Comparison of ENCODE assay signal across 11 cellular contexts in the genomic region with DNA sequence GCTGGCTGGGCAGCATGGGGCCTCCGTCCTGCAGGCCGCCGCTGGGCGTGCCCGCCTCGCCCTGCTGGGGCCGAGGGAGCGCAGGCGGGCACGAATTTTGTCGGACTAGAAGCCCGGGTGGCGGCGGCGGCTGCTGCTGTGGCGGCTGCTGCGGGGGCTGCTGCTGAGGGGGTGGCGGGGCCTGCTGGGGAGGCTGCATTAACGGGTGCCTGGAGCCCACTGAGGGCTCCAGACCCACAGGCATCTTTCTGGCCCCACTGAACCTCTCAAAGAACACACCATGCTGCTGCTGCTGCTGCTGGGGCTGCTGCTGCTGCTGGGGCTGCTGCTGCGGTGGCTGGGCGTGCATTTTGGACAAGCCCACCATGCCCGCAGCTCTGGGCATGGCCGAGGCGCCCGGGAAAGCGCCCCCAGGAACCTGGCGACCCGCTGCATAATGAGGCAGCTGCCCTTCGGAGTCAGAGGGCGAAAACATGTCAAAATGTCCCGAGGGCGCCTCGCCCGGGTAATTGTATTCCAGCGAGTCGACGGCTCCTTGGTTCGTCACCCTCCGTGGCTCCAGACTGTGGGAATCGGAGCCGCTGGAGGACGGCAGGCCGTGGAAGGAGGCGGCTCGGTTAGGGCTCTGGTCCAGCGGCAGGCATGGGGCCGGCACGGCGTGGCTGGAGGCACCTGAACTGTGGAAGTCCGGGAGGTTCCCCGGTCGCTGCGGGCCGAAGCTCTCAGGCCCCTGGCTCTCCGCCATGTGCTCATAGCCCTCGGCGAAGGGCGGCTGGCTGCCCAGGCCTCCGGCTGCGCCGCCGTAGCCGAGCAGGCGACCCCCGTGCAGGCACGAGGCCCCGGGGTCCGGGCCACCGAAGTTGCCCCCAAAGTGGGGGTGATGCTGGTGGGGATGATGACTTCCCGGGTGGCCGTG. TPM values are rescaled to one million over a fixed set of nuclear protein-coding genes. Genes with fewer than 3 reads are reported as not detected.
A peak's percentile ranks its signal among the peaks of the same experiment; 100 is the strongest.
DNase-seq lines count a peak whose midpoint lies in the region; ATAC-seq and TF ChIP-seq lines count a peak whose summit lies in the region.
"Had no signal": no experiment of that assay in that cellular context is flagged by ENCODE, and none has a peak within 500 bp of the region (broad histone marks: within the 10 kb centered on the region; RNA-seq: fewer than 3 reads in every experiment).

No MANE protein-coding gene starts in this region.

- H3K27me3 ChIP-seq in SK-N-SH (ENCODE audit: insufficient read depth) = 0 out of 2 replicates have a peak, but pooled peaks cover 7% of the 10 kb centered on the region
- H3K27me3 ChIP-seq in esophagus muscularis mucosa = peaks cover 0 to 18% (median 0%) of the 10 kb centered on the region in 4 donors
- no peaks in the 10 kb centered on the region for H3K27me3 ChIP-seq in aorta (ENCODE audit: control insufficient read depth in 1 of 2, insufficient read depth in 2 of 2, low read length in 1 of 2)

- no peaks in the 10 kb centered on the region for H3K9me3 Mint-ChIP-seq in nephron
- H3K9me3 Mint-ChIP-seq: CD4-positive, CD25-positive, alpha-beta regulatory T cell; stimulated activated naive CD8-positive, alpha-beta T cell treated with anti-CD3 and anti-CD28 coated beads, Interleukin-15, Interleukin-2, amounts not matched to agents 100 ng/mL and 50 ng/mL, for 24 hours had no signal

- no peaks in the 10 kb centered on the region for H3K9me2 ChIP-seq in SK-N-SH

- H4K20me1 ChIP-seq in SK-N-SH (ENCODE audit: insufficient read depth) = no peaks in the 10 kb centered on the region

- no peak overlapping the region for H3K9ac ChIP-seq in SK-N-SH

- no peak for TF ChIP-seq RAD21 in SK-N-SH (IDR thresholded peaks at IDR 0.05; ENCODE audit: low read length)

- H3K79me2 ChIP-seq in SK-N-SH (ENCODE audit: insufficient read depth) = no peaks in the 10 kb centered on the region

- DNase-seq in SK-N-SH (peak; percentile 55), esophagus muscularis mucosa (ENCODE audit: extremely low spot score) (no peak), aorta (peak; percentile 62 to 86), T-helper 1 cell (no peak), CD1c-positive myeloid dendritic cell (ENCODE audit: extremely low spot score) (no peak)
- DNase-seq: activated naive CD4-positive, alpha-beta T cell treated with anti-CD3 and anti-CD28 coated beads, Interleukin-2, amount 50 U/mL, for 16 hours; CD4-positive, CD25-positive, alpha-beta regulatory T cell had no signal

- H3K36me3 ChIP-seq in SK-N-SH (replicated peaks in 1 of 2; ENCODE audit: control insufficient read depth in 1 of 2, insufficient read depth in 2 of 2, low read length in 1 of 2) = no peaks in the 10 kb centered on the region
- peaks cover 0 to 5% (median 0%) of the 10 kb centered on the region in 4 donors for H3K36me3 ChIP-seq in esophagus muscularis mucosa
- H3K36me3 ChIP-seq in aorta (ENCODE audit: control insufficient read depth in 1 of 2, insufficient read depth in 2 of 2, low read length in 1 of 2) = no peaks in the 10 kb centered on the region

- H3K4me3 Mint-ChIP-seq in nephron = peak overlapping the region; percentile 88 to 95 (median 93)
- H3K4me3 Mint-ChIP-seq: stimulated activated naive CD8-positive, alpha-beta T cell treated with anti-CD3 and anti-CD28 coated beads, Interleukin-15, Interleukin-2, amounts not matched to agents 100 ng/mL and 50 ng/mL, for 24 hours had no signal

- H3F3A ChIP-seq in SK-N-SH (replicated peaks; ENCODE audit: insufficient read depth) = peaks cover 5% of the 10 kb centered on the region

- peaks cover 44% of the 10 kb centered on the region for H3K27me3 Mint-ChIP-seq in nephron (ENCODE audit: low read depth)

- H3K36me3 Mint-ChIP-seq in nephron (ENCODE audit: low read depth) = peaks cover 24% of the 10 kb centered on the region
- H3K36me3 Mint-ChIP-seq: CD4-positive, CD25-positive, alpha-beta regulatory T cell had no signal

- POLR2A ChIA-PET in SK-N-SH (lab: Yijun Ruan, JAX) = interaction anchor here (1.1 to 1.5 kb wide), 2 partner anchors 43 to 53 kb away, joined by 3 read pairs; no protein-coding TSS in a partner anchor

- CTCF ChIA-PET in SK-N-SH (lab: Yijun Ruan, JAX) = interaction anchor here (2.1 kb wide), 1 partner anchor 87 kb away, joined by 6 read pairs; no protein-coding TSS in a partner anchor

- no peak overlapping the region for H3K27ac ChIP-seq in SK-N-SH (ENCODE audit: low read depth in 2 of 2, low read length in 1 of 2)
- H3K27ac ChIP-seq in esophagus muscularis mucosa (replicated peaks in 1 of 4) = peak overlapping the region; percentile 92 to 95 (median 92)
- peak overlapping the region in 1 of 2 donors; percentile 56 for H3K27ac ChIP-seq in aorta (ENCODE audit: low read depth in 1 of 2, low read length in 2 of 2)

- TF ChIP-seq POLR2A in esophagus muscularis mucosa (IDR thresholded peaks at IDR 0.05; ENCODE audit: low read depth) = no peak

- peaks cover 47% of the 10 kb centered on the region for H3K4me1 Mint-ChIP-seq in nephron

- ATAC-seq in SK-N-SH treated with all-trans-retinoic acid at 6 μM for 48 hours = no peak
- peak; percentile 23 for ATAC-seq in aorta (ENCODE audit: low FRiP score)
- no peak for ATAC-seq in HG03039 (IDR thresholded peaks at IDR 0.05; ENCODE audit: unreplicated experiment)

- 78% methylated on average over 27 of the region's 71 CpGs for WGBS in SK-N-SH (ENCODE audit: low lambda C conversion rate)
- WGBS in esophagus muscularis mucosa = 47% methylated on average over 22 of the region's 71 CpGs
- WGBS in aorta, 2 donors = 4 to 9% methylated on average over 71 of the region's 71 CpGs

- no peak for TF ChIP-seq EP300 in SK-N-SH (IDR thresholded peaks at IDR 0.05; ENCODE audit: borderline replicate concordance in 1 of 2, low read depth in 1 of 2, low read length in 1 of 2)
- TF ChIP-seq EP300 in esophagus muscularis mucosa (IDR thresholded peaks at IDR 0.05) = no peak

- no peak overlapping the region for H2AFZ ChIP-seq in SK-N-SH (ENCODE audit: low read depth)

- peak overlapping the region; percentile 54 to 87 (median 80) for H3K27ac Mint-ChIP-seq in nephron
- H3K27ac Mint-ChIP-seq: CD4-positive, CD25-positive, alpha-beta regulatory T cell; stimulated activated naive CD8-positive, alpha-beta T cell treated with anti-CD3 and anti-CD28 coated beads, Interleukin-15, Interleukin-2, amounts not matched to agents 100 ng/mL and 50 ng/mL, for 24 hours had no signal

- H3K9me3 ChIP-seq in SK-N-SH (no peaks in the 10 kb centered on the region), esophagus muscularis mucosa (no peaks in the 10 kb centered on the region), aorta (ENCODE audit: control insufficient read depth, low read length) (no peaks in the 10 kb centered on the region)

- H3K4me2 ChIP-seq in SK-N-SH = peak overlapping the region; percentile 97

- H3K4me1 ChIP-seq in SK-N-SH (ENCODE audit: control insufficient read depth in 1 of 2, insufficient read depth in 2 of 2, low read depth in 1 of 2, low read length in 1 of 2) (peaks cover 0 to 6% of the 10 kb centered on the region in 2 experiments; a peak in 1 of 4 replicates), esophagus muscularis mucosa (peaks cover 33 to 81% (median 76%) of the 10 kb centered on the region in 4 donors), aorta (ENCODE audit: control insufficient read depth in 1 of 2, insufficient read depth in 2 of 2, low read length in 2 of 2) (no peaks in the 10 kb centered on the region)

- H3K4me3 ChIP-seq in SK-N-SH (ENCODE audit: low read depth in 2 of 2, low read length in 1 of 2) = peak overlapping the region in 1 of 2 experiments; percentile 71; a peak in 1 of 4 replicates
- H3K4me3 ChIP-seq in esophagus muscularis mucosa = peak overlapping the region; percentile 88 to 91 (median 90)
- peak overlapping the region; percentile 90 for H3K4me3 ChIP-seq in aorta (ENCODE audit: low read length in 2 of 2)

- intact Hi-C loops in esophagus muscularis mucosa (cut with DNase I) = loop anchor here (5.0 to 10.0 kb wide), 2 partner anchors 605 to 1042 kb away; no protein-coding TSS in a partner anchor
- intact Hi-C loops in aorta (cut with DNase I) = loop anchor here (5.0 to 10.0 kb wide), 4 partner anchors 47 to 595 kb away; no protein-coding TSS in a partner anchor

- TF ChIP-seq CTCF in SK-N-SH (IDR thresholded peaks at IDR 0.05) = no peak
- no peak for TF ChIP-seq CTCF in esophagus muscularis mucosa (IDR thresholded peaks at IDR 0.05)
- no peak for TF ChIP-seq CTCF in nephron (IDR thresholded peaks at IDR 0.05; ENCODE audit: unreplicated experiment in 3 of 3)

TF ChIP-seq in SK-N-SH, 30 proteins besides CTCF, POLR2A, EP300 and RAD21 (continues in another document):
- TF ChIP-seq MXI1 (IDR thresholded peaks at IDR 0.05; ENCODE audit: low read depth, low read length) (no peak), EZH2phosphoT487 (IDR thresholded peaks at IDR 0.05; ENCODE audit: borderline replicate concordance, low read depth) (no peak), JUND (IDR thresholded peaks at IDR 0.05) (no peak), RXRA (IDR thresholded peaks at IDR 0.05; ENCODE audit: borderline replicate concordance, low read depth) (no peak)
- TF ChIP-seq, protein P1, sequence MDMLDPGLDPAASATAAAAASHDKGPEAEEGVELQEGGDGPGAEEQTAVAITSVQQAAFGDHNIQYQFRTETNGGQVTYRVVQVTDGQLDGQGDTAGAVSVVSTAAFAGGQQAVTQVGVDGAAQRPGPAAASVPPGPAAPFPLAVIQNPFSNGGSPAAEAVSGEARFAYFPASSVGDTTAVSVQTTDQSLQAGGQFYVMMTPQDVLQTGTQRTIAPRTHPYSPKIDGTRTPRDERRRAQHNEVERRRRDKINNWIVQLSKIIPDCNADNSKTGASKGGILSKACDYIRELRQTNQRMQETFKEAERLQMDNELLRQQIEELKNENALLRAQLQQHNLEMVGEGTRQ (IDR thresholded peaks at IDR 0.05; ENCODE audit: borderline replicate concordance, low read depth, low read length) = no peak

TF ChIP-seq in SK-N-SH treated with all-trans-retinoic acid at 6 μM for 48 hours, 23 proteins besides CTCF, POLR2A, EP300 and RAD21 (continues in another document):
- TF ChIP-seq ZNF70 (CRISPR knock-in tag; IDR thresholded peaks at IDR 0.05) = no peak
- TF ChIP-seq ARNTL (CRISPR knock-in tag; IDR thresholded peaks at IDR 0.05; ENCODE audit: borderline replicate concordance, low read depth) = no peak

RNA-seq across cellular contexts. Expression of a gene that starts 2.0 kb away (rescaled TPM):
- 0.11 and 0.20 TPM in 2 replicates for polyA plus RNA-seq in SK-N-SH (2012; rRNA removed)
- 0.05 TPM in 2 replicates for polyA plus RNA-seq in SK-N-SH (2012; cell fraction: cytosol; rRNA removed)
- 0.16 and 0.33 TPM in 2 replicates for polyA plus RNA-seq in SK-N-SH (2012; cell fraction: nucleus; rRNA removed)
- total RNA-seq in esophagus muscularis mucosa = 10 to 100 TPM; 16.2 to 47.3 (median 29.0) TPM
- 10 to 100 TPM; 22.5 to 37.7 TPM for total RNA-seq in aorta
- polyA plus RNA-seq in aorta = 1 to 10 TPM; 2.1 to 4.2 TPM

Comparison
In these comparisons a context has a peak if more than half of its experiments do, and no peak if none do; other contexts are left out.
1. DNase-seq: peak in SK-N-SH (single experiment) and aorta (2 of 2); none in esophagus muscularis mucosa (single experiment), T-helper 1 cell (0 of 5) and CD1c-positive myeloid dendritic cell (single experiment).
2. H3K27ac ChIP-seq: peak in esophagus muscularis mucosa (4 of 4); none in SK-N-SH (0 of 2).